Comparison of ENCODE assay signal across 16 cellular contexts in the genomic region with DNA sequence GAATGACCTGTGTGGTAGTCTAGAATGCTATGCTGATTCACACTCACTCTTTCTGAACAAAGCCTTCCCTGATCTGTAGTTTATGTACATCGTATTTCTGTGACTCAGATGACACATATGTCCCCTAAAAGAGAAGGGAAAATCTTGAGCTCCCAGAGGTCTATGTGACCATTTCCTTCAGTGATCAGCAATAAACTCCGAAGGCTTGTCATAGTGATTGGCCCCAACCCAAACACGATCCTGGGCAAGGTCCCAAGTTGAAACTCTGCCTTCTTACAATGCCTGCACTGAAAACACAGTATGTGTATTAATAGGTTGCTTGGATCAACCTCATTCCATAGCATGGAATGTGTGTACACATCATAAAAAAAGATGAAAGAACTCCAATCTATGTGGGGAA.
DNase-seq lines count a peak whose midpoint lies in the region; ATAC-seq, FAIRE-seq and TF ChIP-seq lines count a peak whose summit lies in the region.
"Had no signal": no experiment of that assay in that cellular context is flagged by ENCODE, and none has a peak within 500 bp of the region (broad histone marks: within the 10 kb centered on the region; RNA-seq: fewer than 3 reads in every experiment).

No MANE protein-coding gene starts in this region.

- DNase-seq in H54 (ENCODE audit: insufficient read length, low spot score), result no peak
- DNase-seq in SK-MEL-5 (ENCODE audit: low read depth, low spot score), result peak; percentile 22
- peak; percentile 83 for DNase-seq in fibroblast of the aortic adventitia (ENCODE audit: low read depth)
- peak; percentile 57 for DNase-seq in renal cortical epithelial cell (ENCODE audit: low read depth)
- DNase-seq in type B pancreatic cell (ENCODE audit: extremely low spot score, unreplicated experiment), result no peak
- DNase-seq in activated CD4-positive, alpha-beta T cell treated with anti-CD3 and anti-CD28 coated beads for 4 hours, result no peak
- DNase-seq: activated CD4-positive, alpha-beta T cell treated with anti-CD3 and anti-CD28 coated beads, Interleukin-2, amount 10 ng/mL, durations not matched to agents 24 days and 14 days; KG1; NCI-H2107; T-helper 1 cell had no signal

- H3K36me3 Mint-ChIP-seq in type B pancreatic cell, result no peaks in the 10 kb centered on the region
- H3K36me3 Mint-ChIP-seq: CD14-positive monocyte had no signal

- no peaks in the 10 kb centered on the region for H3K9me3 Mint-ChIP-seq in type B pancreatic cell
- H3K9me3 Mint-ChIP-seq: activated CD4-positive, alpha-beta T cell treated with anti-CD3 and anti-CD28 coated beads, Interleukin-2, amount 10 ng/mL, durations not matched to agents 24 days and 14 days had no signal

- FAIRE-seq in H54 (lab: Jason Lieb, UNC), result peak; percentile 38
- FAIRE-seq: G401.6 had no signal

- no peak for ATAC-seq in HG03097 (IDR thresholded peaks at IDR 0.05; ENCODE audit: low FRiP score, unreplicated experiment)
- ATAC-seq in HG03460 (IDR thresholded peaks at IDR 0.05; ENCODE audit: unreplicated experiment), result no peak

- in situ Hi-C loops in SK-MEL-5 (cut with HindIII; ENCODE audit: low pct_unique_long_range_greater_than_20kb, low sequenced_read_pairs), result no loop called here

- peaks cover 3% of the 10 kb centered on the region for H3K27me3 Mint-ChIP-seq in type B pancreatic cell
- H3K27me3 Mint-ChIP-seq: activated CD4-positive, alpha-beta T cell treated with anti-CD3 and anti-CD28 coated beads, Interleukin-2, amount 10 ng/mL, durations not matched to agents 24 days and 14 days; stimulated activated naive CD8-positive, alpha-beta T cell treated with anti-CD3 and anti-CD28 coated beads, Interleukin-15, Interleukin-2, amounts not matched to agents 100 ng/mL and 50 ng/mL, for 24 hours had no signal

- peaks cover 8% of the 10 kb centered on the region for H3K4me1 Mint-ChIP-seq in type B pancreatic cell (ENCODE audit: unreplicated experiment)
- H3K4me1 Mint-ChIP-seq: activated CD4-positive, alpha-beta T cell treated with anti-CD3 and anti-CD28 coated beads, Interleukin-2, amount 10 ng/mL, durations not matched to agents 24 days and 14 days; CD14-positive monocyte had no signal

- TF ChIP-seq CTCF in fibroblast of the aortic adventitia (IDR thresholded peaks at IDR 0.05; ENCODE audit: insufficient read depth, low read length), result no peak
- TF ChIP-seq CTCF in type B pancreatic cell (conservative IDR thresholded peaks at IDR 0.05), result no peak

- H3K4me3 Mint-ChIP-seq in type B pancreatic cell, result no peak overlapping the region
- H3K4me3 Mint-ChIP-seq: activated CD4-positive, alpha-beta T cell treated with anti-CD3 and anti-CD28 coated beads, Interleukin-2, amount 10 ng/mL, durations not matched to agents 24 days and 14 days; CD14-positive monocyte; stimulated activated naive CD8-positive, alpha-beta T cell treated with anti-CD3 and anti-CD28 coated beads, Interleukin-15, Interleukin-2, amounts not matched to agents 100 ng/mL and 50 ng/mL, for 24 hours had no signal

- no peak overlapping the region for H3K4me3 ChIP-seq in fibroblast of the aortic adventitia (ENCODE audit: low read depth, low read length)
- H3K4me3 ChIP-seq: cardiac muscle cell had no signal

- TF ChIP-seq POLR2A in H54 (IDR thresholded peaks at IDR 0.05; ENCODE audit: low read depth, low read length), result no peak

- H3K27ac Mint-ChIP-seq in type B pancreatic cell, result no peak overlapping the region
- H3K27ac Mint-ChIP-seq: activated CD4-positive, alpha-beta T cell treated with anti-CD3 and anti-CD28 coated beads, Interleukin-2, amount 10 ng/mL, durations not matched to agents 24 days and 14 days; CD14-positive monocyte; stimulated activated naive CD8-positive, alpha-beta T cell treated with anti-CD3 and anti-CD28 coated beads, Interleukin-15, Interleukin-2, amounts not matched to agents 100 ng/mL and 50 ng/mL, for 24 hours had no signal

Comparison
In these comparisons a context has a peak if more than half of its experiments do, and no peak if none do; other contexts are left out.
1. DNase-seq: peak in SK-MEL-5 (single experiment), fibroblast of the aortic adventitia (single experiment) and renal cortical epithelial cell (single experiment); none in H54 (single experiment), type B pancreatic cell (single experiment) and activated CD4-positive, alpha-beta T cell treated with anti-CD3 and anti-CD28 coated beads for 4 hours (0 of 2).